In the genomic region with DNA sequence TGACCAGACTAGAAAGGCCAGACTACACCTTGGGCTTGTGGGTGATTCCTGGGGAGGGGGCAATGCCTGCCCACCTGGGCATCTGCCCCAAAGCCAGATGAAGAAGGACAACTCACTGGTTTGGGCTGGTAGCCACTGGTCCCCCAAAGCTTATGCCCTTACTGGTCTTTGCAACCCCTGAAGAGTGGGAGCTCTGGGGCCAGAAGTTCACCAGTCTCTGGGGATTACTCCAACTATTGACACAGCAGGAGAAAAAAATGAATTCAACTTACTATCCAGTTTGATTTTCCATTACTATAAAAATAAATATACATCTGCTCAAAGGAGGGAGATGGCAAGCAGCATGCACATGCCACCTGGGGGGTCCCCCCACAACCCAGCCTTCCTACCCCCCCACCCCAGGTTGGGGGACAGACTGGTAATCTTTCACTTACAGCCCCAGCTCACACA, we compare ENCODE assay signal across 9 cellular contexts. TPM values are rescaled to one million over a fixed set of nuclear protein-coding genes. Genes with fewer than 3 reads are reported as not detected.
DNase-seq lines count a peak whose midpoint lies in the region; ATAC-seq and TF ChIP-seq lines count a peak whose summit lies in the region.
"Had no signal": no experiment of that assay in that cellular context is flagged by ENCODE, and none has a peak within 500 bp of the region (broad histone marks: within the 10 kb centered on the region; RNA-seq: fewer than 3 reads in every experiment).

No MANE protein-coding gene starts in this region.

- H3K27ac ChIP-seq in left ventricle myocardium inferior (replicated peaks) (peak overlapping the region; percentile 98), caudate nucleus (ENCODE audit: low read depth, low read length) (peak overlapping the region; percentile 73), mucosa of rectum (ENCODE audit: low read depth in 2 of 2, low read length in 2 of 2) (peak overlapping the region; percentile 57 to 68), uterus (peak overlapping the region; percentile 92 to 99)

- no peak for TF ChIP-seq CTCF in left ventricle myocardium inferior (IDR thresholded peaks at IDR 0.05; ENCODE audit: borderline replicate concordance)
- TF ChIP-seq CTCF in uterus (IDR thresholded peaks at IDR 0.05) = no peak

- H3K36me3 ChIP-seq in left ventricle myocardium inferior (no peaks in the 10 kb centered on the region), mucosa of rectum (ENCODE audit: control insufficient read depth in 2 of 2, insufficient read depth in 2 of 2, low read length in 2 of 2) (no peaks in the 10 kb centered on the region), uterus (no peaks in the 10 kb centered on the region)

- intact Hi-C loops in left ventricle myocardium inferior (cut with micrococcal nuclease) (no loop called here), left cardiac atrium (cut with DNase I) (loop anchor here (5.0 to 10.0 kb wide), 3 partner anchors 44 to 184 kb away; partner anchors contain the start of gene WASF2 (in 1 of the 2)), uterus (cut with DNase I; ENCODE audit: low total_unique reads) (loop anchor here (5.0 to 10.0 kb wide), 3 partner anchors 34 to 77 kb away; no protein-coding TSS in a partner anchor)

- H3K4me1 ChIP-seq in left ventricle myocardium inferior = peaks cover 96% of the 10 kb centered on the region
- peaks cover 31 to 36% of the 10 kb centered on the region in 2 donors for H3K4me1 ChIP-seq in mucosa of rectum (ENCODE audit: control insufficient read depth in 2 of 2, insufficient read depth in 2 of 2, low read length in 2 of 2)
- H3K4me1 ChIP-seq in uterus = peaks cover 0 to 39% of the 10 kb centered on the region in 2 donors

- DNase-seq in left ventricle myocardium inferior (no peak), left cardiac atrium (no peak), caudate nucleus (lab: John Stamatoyannopoulos, UW) (no peak), uterus (no peak), SIG-M5 (lab: John Stamatoyannopoulos, UW) (no peak), HuH-7.5 (ENCODE audit: low spot score) (no peak)
- DNase-seq: activated CD4-positive, alpha-beta T cell treated with anti-CD3 and anti-CD28 coated beads for 48 hours had no signal

- H3K27me3 ChIP-seq in left ventricle myocardium inferior (ENCODE audit: low read depth) = no peaks in the 10 kb centered on the region
- no peaks in the 10 kb centered on the region for H3K27me3 ChIP-seq in mucosa of rectum (ENCODE audit: control insufficient read depth in 2 of 2, insufficient read depth in 2 of 2, low read length in 2 of 2)
- H3K27me3 ChIP-seq in uterus = no peaks in the 10 kb centered on the region

- H3K9me3 ChIP-seq in left ventricle myocardium inferior (replicated peaks) = no peaks in the 10 kb centered on the region
- H3K9me3 ChIP-seq in mucosa of rectum (ENCODE audit: control insufficient read depth in 2 of 2, low read length in 2 of 2) = no peaks in the 10 kb centered on the region
- H3K9me3 ChIP-seq in uterus = no peaks in the 10 kb centered on the region

- H3K4me3 ChIP-seq in left ventricle myocardium inferior = peak overlapping the region; percentile 99
- H3K4me3 ChIP-seq in mucosa of rectum (ENCODE audit: low read length in 2 of 2) = no peak overlapping the region
- H3K4me3 ChIP-seq in uterus = peak overlapping the region; percentile 63 to 91

- peak overlapping the region in 1 of 2 donors; percentile 55 for H3K9ac ChIP-seq in mucosa of rectum (ENCODE audit: low read depth in 1 of 2, low read length in 2 of 2)

- ATAC-seq in left cardiac atrium = no peak
- no peak for ATAC-seq in GM18867 (IDR thresholded peaks at IDR 0.05; ENCODE audit: unreplicated experiment)

- no peak for TF ChIP-seq POLR2A in uterus (IDR thresholded peaks at IDR 0.05)

RNA-seq across cellular contexts. Expression of gene AHDC1, which starts 2.6 kb away (rescaled TPM):
- total RNA-seq in left ventricle myocardium inferior = 40.1 TPM
- total RNA-seq in left cardiac atrium = 10 to 100 TPM; 37.6 to 39.1 TPM
- 100 to 1,000 TPM in 1 of 4 donors, 10 to 100 TPM in 3; 11.2 to 179 (median 50.7) TPM for total RNA-seq in uterus

RNA-seq across cellular contexts. Expression of gene FGR, which starts 33.6 kb away (rescaled TPM):
- total RNA-seq in left ventricle myocardium inferior (3.5 TPM), left cardiac atrium (10 to 100 TPM in 1 of 2 donors, 1 to 10 TPM in 1; 8.6 to 10.7 TPM), uterus (10 to 100 TPM in 3 of 4 donors, 1 to 10 TPM in 1; 3.0 to 35.9 (median 18.8) TPM)

Comparison
In these comparisons a context has a peak if more than half of its experiments do, and no peak if none do; other contexts are left out.
1. H3K4me3 ChIP-seq: peak in left ventricle myocardium inferior (single experiment) and uterus (2 of 2); none in mucosa of rectum (0 of 2).
2. Peak in every context shown above with its lines, with median percentiles within 50 percentile points of each other: H3K27ac ChIP-seq.